In genomic region chr15:42009474-42009873, GRCh38 we compare ENCODE assay signal across 1 cellular context.
A peak's percentile ranks its signal among the peaks of the same experiment; 100 is the strongest.
TF ChIP-seq lines count a peak whose summit lies in the region.

No MANE protein-coding gene starts in this region.

TF ChIP-seq in GM12878, 131 proteins besides CTCF, POLR2A, EP300 and RAD21:
- peak; percentile 36 for TF ChIP-seq PBX3 (IDR thresholded peaks at IDR 0.05; ENCODE audit: insufficient replicate concordance, low read depth, low read length)
- TF ChIP-seq BCL3 (IDR thresholded peaks at IDR 0.05; ENCODE audit: borderline replicate concordance, insufficient read depth, low read depth, low read length, poor library complexity, severe bottlenecking): peak; percentile 97
- TF ChIP-seq TCF3 (IDR thresholded peaks at IDR 0.05; ENCODE audit: borderline replicate concordance, insufficient read depth, low read depth, low read length): peak; percentile 67; the same call in 1 of the 2 replicates
- TF ChIP-seq FOXK2 (IDR thresholded peaks at IDR 0.05): no peak
